Comparison of ENCODE assay signal across 14 cellular contexts in genomic region chr17:41679740-41680425, GRCh38. TPM values are rescaled to one million over a fixed set of nuclear protein-coding genes. Genes with fewer than 3 reads are reported as not detected.
DNase-seq lines count a peak whose midpoint lies in the region; ATAC-seq and TF ChIP-seq lines count a peak whose summit lies in the region.
"Had no signal": no experiment of that assay in that cellular context is flagged by ENCODE, and none has a peak within 500 bp of the region (broad histone marks: within the 10 kb centered on the region; RNA-seq: fewer than 3 reads in every experiment).

No MANE protein-coding gene starts in this region.

- no peak for TF ChIP-seq CTCF in lower lobe of right lung (IDR thresholded peaks at IDR 0.05)

- intact Hi-C loops in lower lobe of right lung (cut with DNase I), result no loop called here

- H3K36me3 ChIP-seq in lower lobe of right lung, result no peaks in the 10 kb centered on the region

- no peaks in the 10 kb centered on the region for H3K9me3 Mint-ChIP-seq in stimulated activated naive CD8-positive, alpha-beta T cell treated with anti-CD3 and anti-CD28 coated beads, Interleukin-15, Interleukin-2, amounts not matched to agents 100 ng/mL and 50 ng/mL, for 24 hours
- H3K9me3 Mint-ChIP-seq in activated naive CD8-positive, alpha-beta T cell (ENCODE audit: low read depth), result no peaks in the 10 kb centered on the region

- peaks cover 33% of the 10 kb centered on the region for H3K4me1 ChIP-seq in lower lobe of right lung
- H3K4me1 ChIP-seq: parathyroid adenoma had no signal

- H3K9me3 ChIP-seq in lower lobe of right lung, result no peaks in the 10 kb centered on the region

- H3K4me3 ChIP-seq in lower lobe of right lung, result no peak overlapping the region

- peaks cover 46% of the 10 kb centered on the region for H3K4me1 Mint-ChIP-seq in stimulated activated naive CD8-positive, alpha-beta T cell treated with anti-CD3 and anti-CD28 coated beads, Interleukin-15, Interleukin-2, amounts not matched to agents 100 ng/mL and 50 ng/mL, for 24 hours (ENCODE audit: low read depth)
- H3K4me1 Mint-ChIP-seq in activated naive CD8-positive, alpha-beta T cell (ENCODE audit: low read depth), result peaks cover 31% of the 10 kb centered on the region

- H3K27me3 Mint-ChIP-seq in stimulated activated naive CD8-positive, alpha-beta T cell treated with anti-CD3 and anti-CD28 coated beads, Interleukin-15, Interleukin-2, amounts not matched to agents 100 ng/mL and 50 ng/mL, for 24 hours, result no peaks in the 10 kb centered on the region
- no peaks in the 10 kb centered on the region for H3K27me3 Mint-ChIP-seq in activated naive CD8-positive, alpha-beta T cell
- H3K27me3 Mint-ChIP-seq: B cell had no signal

- no peaks in the 10 kb centered on the region for H3K36me3 Mint-ChIP-seq in stimulated activated naive CD8-positive, alpha-beta T cell treated with anti-CD3 and anti-CD28 coated beads, Interleukin-15, Interleukin-2, amounts not matched to agents 100 ng/mL and 50 ng/mL, for 24 hours (ENCODE audit: low read depth)
- no peaks in the 10 kb centered on the region for H3K36me3 Mint-ChIP-seq in activated naive CD8-positive, alpha-beta T cell

- H3K27ac Mint-ChIP-seq in stimulated activated naive CD8-positive, alpha-beta T cell treated with anti-CD3 and anti-CD28 coated beads, Interleukin-15, Interleukin-2, amounts not matched to agents 100 ng/mL and 50 ng/mL, for 24 hours, result peak overlapping the region; percentile 95
- peak overlapping the region; percentile 97 for H3K27ac Mint-ChIP-seq in activated naive CD8-positive, alpha-beta T cell

- no peak for DNase-seq in stimulated activated naive CD8-positive, alpha-beta T cell treated with anti-CD3 and anti-CD28 coated beads, Interleukin-15, Interleukin-2, amounts not matched to agents 100 U/mL and 50 U/mL, for 24 hours
- no peak for DNase-seq in lower lobe of right lung
- DNase-seq in C1 segment of cervical spinal cord (lab: John Stamatoyannopoulos, UW), result no peak
- DNase-seq in NK-92 (lab: John Stamatoyannopoulos, UW; ENCODE audit: unreplicated experiment), result no peak
- no peak for DNase-seq in DMS53 (lab: John Stamatoyannopoulos, UW)
- DNase-seq: GOT3 had no signal

- no peaks in the 10 kb centered on the region for H3K27me3 ChIP-seq in lower lobe of right lung (ENCODE audit: low read depth)

- peak overlapping the region; percentile 82 for H3K27ac ChIP-seq in lower lobe of right lung
- H3K27ac ChIP-seq: HL-60 had no signal

- no peak for ATAC-seq in stimulated activated naive CD8-positive, alpha-beta T cell treated with anti-CD3 and anti-CD28 coated beads, Interleukin-15, Interleukin-2, amounts not matched to agents 100 U/mL and 50 U/mL, for 24 hours
- ATAC-seq in lower lobe of right lung (no peak), HG02642 (IDR thresholded peaks at IDR 0.05; ENCODE audit: poor library complexity, unreplicated experiment) (no peak)

- H3K4me3 Mint-ChIP-seq in stimulated activated naive CD8-positive, alpha-beta T cell treated with anti-CD3 and anti-CD28 coated beads, Interleukin-15, Interleukin-2, amounts not matched to agents 100 ng/mL and 50 ng/mL, for 24 hours, result peak overlapping the region; percentile 80
- H3K4me3 Mint-ChIP-seq in activated naive CD8-positive, alpha-beta T cell, result peak overlapping the region; percentile 88

RNA-seq across cellular contexts. Expression of gene EIF1, which starts 8.8 kb away (rescaled TPM):
- 943 TPM for total RNA-seq in lower lobe of right lung

RNA-seq across cellular contexts. Expression of gene GAST, which starts 32.2 kb away (rescaled TPM):
- total RNA-seq in lower lobe of right lung, result not detected
- total RNA-seq: B cell, fibroblast of lung, M059J had no signal

RNA-seq across cellular contexts. Expression of gene HAP1, which starts 54.6 kb away (rescaled TPM):
- total RNA-seq in lower lobe of right lung, result 0.62 TPM

RNA-seq across cellular contexts. Expression of gene KRT17, which starts 55.5 kb away (rescaled TPM):
- total RNA-seq in lower lobe of right lung, result 2.6 TPM
- total RNA-seq: B cell had no signal
